In genomic region chr5:171024084-171024483, GRCh38 we compare ENCODE assay signal across 34 cellular contexts.
"Had no signal": no experiment of that assay in that cellular context is flagged by ENCODE, and none has a peak within 500 bp of the region (broad histone marks: within the 10 kb centered on the region; RNA-seq: fewer than 3 reads in every experiment).

No MANE protein-coding gene starts in this region.

- DNase-seq: Karpas-422, MG63, MM.1S, MV-4-11, NCI-H1048, NCI-H1092, NCI-H1092 treated with DMSO at 0.1 percent for 48 hours, NCI-H1105, NCI-H1105 treated with DMSO at 0.1 percent for 48 hours, NCI-H1417, NCI-H1417 treated with DMSO at 0.1 percent for 48 hours, NCI-H1436, NCI-H1436 treated with DMSO at 0.1 percent for 48 hours, NCI-H146, NCI-H1694, NCI-H1694 treated with DMSO at 0.1 percent for 48 hours, NCI-H187, NCI-H187 treated with DMSO at 0.1 percent for 48 hours, NCI-H1930, NCI-H2029, NCI-H2029 treated with DMSO at 0.1 percent for 48 hours, NCI-H2081, NCI-H2081 treated with DMSO at 0.1 percent for 48 hours, NCI-H2107, NCI-H2171, NCI-H2171 treated with DMSO at 0.1 percent for 48 hours, NCI-H2227 treated with DMSO at 0.1 percent for 48 hours, NCI-H226, NCI-H345, NCI-H446, NCI-H446 treated with DMSO at 0.1 percent for 48 hours, NCI-H510A, NCI-H510A treated with DMSO at 0.1 percent for 48 hours, NCI-H524 treated with DMSO at 0.1 percent for 48 hours had no signal

- H3K27me3 ChIP-seq: MG63 had no signal

- H3K4me3 ChIP-seq: MG63 had no signal
